In genomic region chr9:4987996-4988421, GRCh38 we compare ENCODE assay signal across 8 cellular contexts.
DNase-seq lines count a peak whose midpoint lies in the region; ATAC-seq and FAIRE-seq lines count a peak whose summit lies in the region.

No MANE protein-coding gene starts in this region.

- no peak overlapping the region for H3K9ac ChIP-seq in stomach smooth muscle (ENCODE audit: low read length in 2 of 2)

- ATAC-seq in memory B cell (ENCODE audit: low read depth) (no peak), GM21447 (IDR thresholded peaks at IDR 0.05; ENCODE audit: unreplicated experiment) (no peak)

- H3K9me3 ChIP-seq in stomach smooth muscle (ENCODE audit: control insufficient read depth in 2 of 2, low read length in 2 of 2): peaks cover 2 to 5% of the 10 kb centered on the region in 2 donors

- no peak overlapping the region for H3K4me3 Mint-ChIP-seq in memory B cell

- H3K9me3 Mint-ChIP-seq in memory B cell: no peaks in the 10 kb centered on the region

- H3K36me3 ChIP-seq in stomach smooth muscle (ENCODE audit: control insufficient read depth in 2 of 2, insufficient read depth in 2 of 2, low read length in 2 of 2): peaks cover 10 to 12% of the 10 kb centered on the region in 2 donors

- peak; percentile 77 for FAIRE-seq in TTC549 (lab: Jason Lieb, UNC)

- H3K4me1 ChIP-seq in stomach smooth muscle (ENCODE audit: control insufficient read depth, insufficient read depth, low read length): peaks cover 23% of the 10 kb centered on the region

- H3K27me3 ChIP-seq in stomach smooth muscle (ENCODE audit: control insufficient read depth in 1 of 2, insufficient read depth in 2 of 2, low read length in 2 of 2): no peaks in the 10 kb centered on the region

- H3K27ac Mint-ChIP-seq in memory B cell: no peak overlapping the region

- H3K4me1 Mint-ChIP-seq in memory B cell: peaks cover 30% of the 10 kb centered on the region

- no peaks in the 10 kb centered on the region for H3K27me3 Mint-ChIP-seq in memory B cell

- H3K36me3 Mint-ChIP-seq in memory B cell: peaks cover 18% of the 10 kb centered on the region

- DNase-seq in stimulated activated CD4-positive, alpha-beta T cell treated with anti-CD3 and anti-CD28 coated beads, Interleukin-12 subunit alpha, Interleukin-12 subunit beta, amount 100 ng/mL, for 48 hours (ENCODE audit: low read depth in 2 of 3, low spot score in 1 of 3): peak in 2 of 3 donors; percentile 36 to 82
- DNase-seq in stimulated activated CD4-positive, alpha-beta T cell treated with anti-CD3 and anti-CD28 coated beads, Interleukin-12 subunit alpha, Interleukin-12 subunit beta, amount 100 ng/mL, for 4 hours: no peak
- DNase-seq in NCI-H2029 (lab: John Stamatoyannopoulos, UW) (peak; percentile 10), cerebellar cortex (ENCODE audit: low spot score) (peak; percentile 78), memory B cell (ENCODE audit: low spot score in 2 of 2) (peak; percentile 59 to 63)

- H3K4me3 ChIP-seq in stomach smooth muscle (ENCODE audit: low read length in 2 of 2): peak overlapping the region; percentile 22 to 50

- H3K27ac ChIP-seq in stomach smooth muscle (ENCODE audit: low read length): no peak overlapping the region
